ENCODE assay signal across 17 cellular contexts in genomic region chr12:123598522-123598921, GRCh38. TPM values are rescaled to one million over a fixed set of nuclear protein-coding genes. Genes with fewer than 3 reads are reported as not detected.
DNase-seq lines count a peak whose midpoint lies in the region; ATAC-seq and TF ChIP-seq lines count a peak whose summit lies in the region.
"Had no signal": no experiment of that assay in that cellular context is flagged by ENCODE, and none has a peak within 500 bp of the region (broad histone marks: within the 10 kb centered on the region; RNA-seq: fewer than 3 reads in every experiment).

No MANE protein-coding gene starts in this region.

- H3K9me3 Mint-ChIP-seq in activated T-cell treated with anti-CD3 and anti-CD28 coated beads, Interleukin-2, amount 50 U/mL, for 24 hours = no peaks in the 10 kb centered on the region
- H3K9me3 Mint-ChIP-seq in activated T-cell treated with anti-CD3 and anti-CD28 coated beads, Interleukin-2, amount 50 U/mL, for 4 hours = no peaks in the 10 kb centered on the region
- peaks cover 2% of the 10 kb centered on the region for H3K9me3 Mint-ChIP-seq in activated CD8-positive, alpha-beta T cell treated with anti-CD3 and anti-CD28 coated beads for 36 hours
- H3K9me3 Mint-ChIP-seq in nephron progenitor cell = no peaks in the 10 kb centered on the region

- H3K36me3 Mint-ChIP-seq in activated T-cell treated with anti-CD3 and anti-CD28 coated beads, Interleukin-2, amount 50 U/mL, for 24 hours (ENCODE audit: low read depth) = peaks cover 79% of the 10 kb centered on the region
- H3K36me3 Mint-ChIP-seq in activated T-cell treated with anti-CD3 and anti-CD28 coated beads, Interleukin-2, amount 50 U/mL, for 4 hours (ENCODE audit: insufficient read depth) = peaks cover 18% of the 10 kb centered on the region
- peaks cover 40% of the 10 kb centered on the region for H3K36me3 Mint-ChIP-seq in activated CD8-positive, alpha-beta T cell treated with anti-CD3 and anti-CD28 coated beads for 36 hours (ENCODE audit: low read depth)
- H3K36me3 Mint-ChIP-seq in nephron progenitor cell (ENCODE audit: low read depth) = peaks cover 34% of the 10 kb centered on the region

- CTCF ChIA-PET in HEK293 (lab: Yijun Ruan, JAX) = no interaction called here
- CTCF ChIA-PET in activated CD8-positive, alpha-beta T cell treated with anti-CD3 and anti-CD28 coated beads for 36 hours (lab: Charles Lee) = interaction anchor here (0.7 to 1.4 kb wide), 3 partner anchors 11 to 20 kb away, joined by 3 read pairs; no protein-coding TSS in a partner anchor

- H3K4me3 ChIP-seq in HEK293 (ENCODE audit: low read depth, low read length) = no peak overlapping the region
- H3K4me3 ChIP-seq: A549 had no signal

- no peak for DNase-seq in activated T-cell treated with anti-CD3 and anti-CD28 coated beads, Interleukin-2, amount 50 U/mL, for 24 hours
- DNase-seq in activated T-cell treated with anti-CD3 and anti-CD28 coated beads, Interleukin-2, amount 50 U/mL, for 4 hours = no peak
- no peak for DNase-seq in activated CD8-positive, alpha-beta T cell treated with anti-CD3 and anti-CD28 coated beads for 36 hours
- DNase-seq in nephron progenitor cell (no peak), SHP77 treated with DMSO at 0.1 percent for 48 hours (lab: John Stamatoyannopoulos, UW) (no peak)
- DNase-seq in effector CD8-positive, alpha-beta T cell (lab: John Stamatoyannopoulos, UW) = no peak
- DNase-seq: CD4-positive, CD25-positive, alpha-beta regulatory T cell; DMS53; GOT3; KG1; NCI-H1105; NCI-H1694 treated with DMSO at 0.1 percent for 48 hours; SIG-M5 had no signal

- no peaks in the 10 kb centered on the region for H3K27me3 Mint-ChIP-seq in activated T-cell treated with anti-CD3 and anti-CD28 coated beads, Interleukin-2, amount 50 U/mL, for 24 hours
- no peaks in the 10 kb centered on the region for H3K27me3 Mint-ChIP-seq in activated T-cell treated with anti-CD3 and anti-CD28 coated beads, Interleukin-2, amount 50 U/mL, for 4 hours (ENCODE audit: low read depth)
- no peaks in the 10 kb centered on the region for H3K27me3 Mint-ChIP-seq in activated CD8-positive, alpha-beta T cell treated with anti-CD3 and anti-CD28 coated beads for 36 hours
- H3K27me3 Mint-ChIP-seq in nephron progenitor cell (ENCODE audit: low read depth, poor library complexity) = no peaks in the 10 kb centered on the region
- H3K27me3 Mint-ChIP-seq: CD4-positive, CD25-positive, alpha-beta regulatory T cell had no signal

- no peaks in the 10 kb centered on the region for H3K4me1 ChIP-seq in HEK293 (ENCODE audit: control insufficient read depth, insufficient read depth, low read length)

- H3K27ac Mint-ChIP-seq in activated T-cell treated with anti-CD3 and anti-CD28 coated beads, Interleukin-2, amount 50 U/mL, for 24 hours = peak overlapping the region; percentile 51
- H3K27ac Mint-ChIP-seq in activated CD8-positive, alpha-beta T cell treated with anti-CD3 and anti-CD28 coated beads for 36 hours = peak overlapping the region; percentile 57
- peak overlapping the region; percentile 62 for H3K27ac Mint-ChIP-seq in nephron progenitor cell

- peak overlapping the region; percentile 6; the same call in 1 of the 2 replicates for H3K27ac ChIP-seq in HEK293 (ENCODE audit: extremely low read depth, low read depth, low read length)
- H3K27ac ChIP-seq: A549, HL-60 had no signal

- POLR2A ChIA-PET in HEK293 (lab: Yijun Ruan, JAX) = interaction anchor here (0.7 kb wide), 1 partner anchor 178 kb away, joined by 3 read pairs; no protein-coding TSS in a partner anchor
- POLR2A ChIA-PET in activated CD8-positive, alpha-beta T cell treated with anti-CD3 and anti-CD28 coated beads for 36 hours (lab: Charles Lee) = interaction anchor here (0.5 to 1.1 kb wide), 2 partner anchors 24 to 175 kb away, joined by 4 to 5 read pairs; no protein-coding TSS in a partner anchor

- no peaks in the 10 kb centered on the region for H3K9me3 ChIP-seq in HEK293 (ENCODE audit: control insufficient read depth, insufficient read depth, low read depth, low read length)
- H3K9me3 ChIP-seq: A549 had no signal

- peaks cover 22% of the 10 kb centered on the region for H3K4me1 Mint-ChIP-seq in activated T-cell treated with anti-CD3 and anti-CD28 coated beads, Interleukin-2, amount 50 U/mL, for 24 hours (ENCODE audit: low read depth)
- H3K4me1 Mint-ChIP-seq in activated T-cell treated with anti-CD3 and anti-CD28 coated beads, Interleukin-2, amount 50 U/mL, for 4 hours (ENCODE audit: low read depth) = peaks cover 22% of the 10 kb centered on the region
- H3K4me1 Mint-ChIP-seq in activated CD8-positive, alpha-beta T cell treated with anti-CD3 and anti-CD28 coated beads for 36 hours (ENCODE audit: low read depth) = peaks cover 21% of the 10 kb centered on the region
- H3K4me1 Mint-ChIP-seq in nephron progenitor cell = peaks cover 15% of the 10 kb centered on the region

- no peak for TF ChIP-seq CTCF in HEK293 (tag by site-specific recombination; IDR thresholded peaks at IDR 0.05)
- no peak for TF ChIP-seq CTCF in activated CD8-positive, alpha-beta T cell treated with anti-CD3 and anti-CD28 coated beads for 36 hours (IDR thresholded peaks at IDR 0.05)
- no peak for TF ChIP-seq CTCF in nephron progenitor cell (IDR thresholded peaks at IDR 0.05)

- intact Hi-C loops in activated CD8-positive, alpha-beta T cell treated with anti-CD3 and anti-CD28 coated beads for 36 hours (cut with micrococcal nuclease) = no loop called here

- ATAC-seq in activated T-cell treated with anti-CD3 and anti-CD28 coated beads, Interleukin-2, amount 50 U/mL, for 4 hours = no peak
- no peak for ATAC-seq in activated CD8-positive, alpha-beta T cell treated with anti-CD3 and anti-CD28 coated beads for 36 hours
- no peak for ATAC-seq in GM21737 (IDR thresholded peaks at IDR 0.05; ENCODE audit: unreplicated experiment)
- ATAC-seq: A549 had no signal

- H3K36me3 ChIP-seq in HEK293 (ENCODE audit: control insufficient read depth in 2 of 2, insufficient read depth in 1 of 2, low read length in 2 of 2) = peaks cover 48 to 51% of the 10 kb centered on the region in 2 experiments

- no peak overlapping the region for H3K4me3 Mint-ChIP-seq in activated T-cell treated with anti-CD3 and anti-CD28 coated beads, Interleukin-2, amount 50 U/mL, for 24 hours
- H3K4me3 Mint-ChIP-seq in activated T-cell treated with anti-CD3 and anti-CD28 coated beads, Interleukin-2, amount 50 U/mL, for 4 hours = no peak overlapping the region
- no peak overlapping the region for H3K4me3 Mint-ChIP-seq in activated CD8-positive, alpha-beta T cell treated with anti-CD3 and anti-CD28 coated beads for 36 hours
- H3K4me3 Mint-ChIP-seq in nephron progenitor cell = no peak overlapping the region

TF ChIP-seq in HEK293, 187 proteins besides CTCF, POLR2A, EP300 and RAD21:
- TF ChIP-seq ZNF19 (tag by site-specific recombination; IDR thresholded peaks at IDR 0.05; ENCODE audit: low read depth) (no peak), ZNF549 (tag by site-specific recombination; IDR thresholded peaks at IDR 0.05) (no peak)
- TF ChIP-seq, protein P1, sequence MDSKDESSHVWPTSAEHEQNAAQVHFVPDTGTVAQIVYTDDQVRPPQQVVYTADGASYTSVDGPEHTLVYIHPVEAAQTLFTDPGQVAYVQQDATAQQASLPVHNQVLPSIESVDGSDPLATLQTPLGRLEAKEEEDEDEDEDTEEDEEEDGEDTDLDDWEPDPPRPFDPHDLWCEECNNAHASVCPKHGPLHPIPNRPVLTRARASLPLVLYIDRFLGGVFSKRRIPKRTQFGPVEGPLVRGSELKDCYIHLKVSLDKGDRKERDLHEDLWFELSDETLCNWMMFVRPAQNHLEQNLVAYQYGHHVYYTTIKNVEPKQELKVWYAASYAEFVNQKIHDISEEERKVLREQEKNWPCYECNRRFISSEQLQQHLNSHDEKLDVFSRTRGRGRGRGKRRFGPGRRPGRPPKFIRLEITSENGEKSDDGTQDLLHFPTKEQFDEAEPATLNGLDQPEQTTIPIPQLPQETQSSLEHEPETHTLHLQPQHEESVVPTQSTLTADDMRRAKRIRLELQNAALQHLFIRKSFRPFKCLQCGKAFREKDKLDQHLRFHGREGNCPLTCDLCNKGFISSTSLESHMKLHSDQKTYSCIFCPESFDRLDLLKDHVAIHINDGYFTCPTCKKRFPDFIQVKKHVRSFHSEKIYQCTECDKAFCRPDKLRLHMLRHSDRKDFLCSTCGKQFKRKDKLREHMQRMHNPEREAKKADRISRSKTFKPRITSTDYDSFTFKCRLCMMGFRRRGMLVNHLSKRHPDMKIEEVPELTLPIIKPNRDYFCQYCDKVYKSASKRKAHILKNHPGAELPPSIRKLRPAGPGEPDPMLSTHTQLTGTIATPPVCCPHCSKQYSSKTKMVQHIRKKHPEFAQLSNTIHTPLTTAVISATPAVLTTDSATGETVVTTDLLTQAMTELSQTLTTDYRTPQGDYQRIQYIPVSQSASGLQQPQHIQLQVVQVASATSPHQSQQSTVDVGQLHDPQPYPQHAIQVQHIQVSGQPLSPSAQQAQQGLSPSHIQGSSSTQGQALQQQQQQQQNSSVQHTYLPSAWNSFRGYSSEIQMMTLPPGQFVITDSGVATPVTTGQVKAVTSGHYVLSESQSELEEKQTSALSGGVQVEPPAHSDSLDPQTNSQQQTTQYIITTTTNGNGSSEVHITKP (tag by site-specific recombination; IDR thresholded peaks at IDR 0.05) = peak; percentile 76

RNA-seq across cellular contexts. Expression of gene DDX55, which starts 3.4 kb away (rescaled TPM):
- total RNA-seq in activated T-cell treated with anti-CD3 and anti-CD28 coated beads, Interleukin-2, amount 50 U/mL, for 4 hours = 10 to 100 TPM; 69.2 to 75.7 (median 69.3) TPM
- 10 to 100 TPM; 51.7 to 55.4 TPM for total RNA-seq in activated CD8-positive, alpha-beta T cell treated with anti-CD3 and anti-CD28 coated beads for 36 hours

RNA-seq across cellular contexts. Expression of gene TMED2, which starts 14.2 kb away (rescaled TPM):
- 100 to 1,000 TPM; 204 to 222 (median 206) TPM for total RNA-seq in activated T-cell treated with anti-CD3 and anti-CD28 coated beads, Interleukin-2, amount 50 U/mL, for 4 hours
- 100 to 1,000 TPM; 121 to 122 TPM for total RNA-seq in activated CD8-positive, alpha-beta T cell treated with anti-CD3 and anti-CD28 coated beads for 36 hours

RNA-seq across cellular contexts. Expression of gene EIF2B1, which starts 35.0 kb away (rescaled TPM):
- total RNA-seq in activated T-cell treated with anti-CD3 and anti-CD28 coated beads, Interleukin-2, amount 50 U/mL, for 4 hours = 100 to 1,000 TPM; 112 to 117 (median 117) TPM
- total RNA-seq in activated CD8-positive, alpha-beta T cell treated with anti-CD3 and anti-CD28 coated beads for 36 hours = 10 to 100 TPM; 54.5 to 61.8 TPM

RNA-seq across cellular contexts. Expression of gene GTF2H3, which starts 35.1 kb away (rescaled TPM):
- 10 to 100 TPM; 77.9 to 86.2 (median 78.5) TPM for total RNA-seq in activated T-cell treated with anti-CD3 and anti-CD28 coated beads, Interleukin-2, amount 50 U/mL, for 4 hours
- 10 to 100 TPM; 78.6 to 80.0 TPM for total RNA-seq in activated CD8-positive, alpha-beta T cell treated with anti-CD3 and anti-CD28 coated beads for 36 hours
